23 cellular contexts compared by ENCODE assay signal in the genomic region with DNA sequence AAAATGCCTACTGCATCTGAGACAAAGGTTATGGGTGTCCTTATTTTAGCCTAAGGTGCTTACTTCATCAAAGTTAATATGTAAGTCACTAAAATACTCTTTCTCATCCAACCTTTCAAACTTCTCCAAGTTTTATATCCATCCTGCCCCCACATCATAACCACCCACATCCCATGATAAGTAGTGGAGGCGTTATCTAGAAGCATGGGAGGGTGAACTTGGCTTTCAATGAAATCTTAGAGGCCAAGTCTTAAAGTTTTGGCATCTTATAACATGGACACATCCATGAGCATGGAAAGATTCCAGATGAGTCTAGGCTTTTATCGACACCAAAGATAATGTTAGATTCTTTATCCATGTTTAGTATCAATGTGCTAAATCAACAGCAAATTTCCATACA.
"Had no signal": no experiment of that assay in that cellular context is flagged by ENCODE, and none has a peak within 500 bp of the region (broad histone marks: within the 10 kb centered on the region; RNA-seq: fewer than 3 reads in every experiment).

No MANE protein-coding gene starts in this region.

- H3K27me3 ChIP-seq: stomach, suprapubic skin, testis, thyroid gland, tibial nerve, transverse colon, upper lobe of left lung, upper lobe of right lung, uterus, vagina had no signal

- H3K4me1 ChIP-seq: stomach, suprapubic skin, testis, thyroid gland, tibial nerve, transverse colon, upper lobe of left lung, upper lobe of right lung, uterus, vagina had no signal

- H3K27ac ChIP-seq: stomach, suprapubic skin, testis, thoracic aorta, thyroid gland, tibial nerve, transverse colon, upper lobe of left lung, upper lobe of right lung, vagina had no signal

- H3K9me3 ChIP-seq: stomach, suprapubic skin, testis, thoracic aorta, thyroid gland, tibial nerve, transverse colon, upper lobe of left lung, upper lobe of right lung, uterus, vagina had no signal

- DNase-seq: stimulated activated CD4-positive, alpha-beta T cell treated with anti-CD3 and anti-CD28 coated beads, Interleukin-2, amount 100 ng/mL, for 48 hours; stimulated activated CD4-positive, alpha-beta T cell treated with anti-CD3 and anti-CD28 coated beads, Interleukin-4, amount 100 ng/mL, for 1 hour; stimulated activated CD4-positive, alpha-beta T cell treated with anti-CD3 and anti-CD28 coated beads, Interleukin-4, amount 100 ng/mL, for 24 hours; stimulated activated CD4-positive, alpha-beta T cell treated with anti-CD3 and anti-CD28 coated beads, Interleukin-4, amount 100 ng/mL, for 4 hours; stimulated activated CD8-positive, alpha-beta memory T cell treated with anti-CD3 and anti-CD28 coated beads, Interleukin-4, amount 100 ng/mL, for 48 hours; stimulated activated naive B cell treated with anti-CD40 and anti-IgM and Interleukin-4, amounts not matched to agents 10 μg/mL and 1 μg/mL and 100 μg/mL, for 72 hours; stimulated activated naive CD4-positive, alpha-beta T cell; stimulated activated naive CD4-positive, alpha-beta T cell treated with Interleukin-2 at 50 U/mL for 16 hours; stimulated activated naive CD8-positive, alpha-beta T cell treated with anti-CD3 and anti-CD28 coated beads, Interleukin-15, amount 100 ng/mL, for 72 hours; stimulated activated naive CD8-positive, alpha-beta T cell treated with anti-CD3 and anti-CD28 coated beads, Interleukin-15, Interleukin-2, amounts not matched to agents 100 U/mL and 50 U/mL, for 24 hours; stomach; substantia nigra; testis; thyroid gland; transverse colon; trophoblast cell; upper lobe of left lung; upper lobe of right lung; uterus had no signal

- H3K4me3 ChIP-seq: stomach, suprapubic skin, testis, thoracic aorta, thyroid gland, tibial nerve, transverse colon, upper lobe of left lung, upper lobe of right lung, uterus, vagina had no signal

- H3K36me3 ChIP-seq: stomach, suprapubic skin, thoracic aorta, thyroid gland, tibial nerve, transverse colon, upper lobe of left lung, upper lobe of right lung, uterus, vagina had no signal
